ENCODE assay signal across 18 cellular contexts in genomic region chr12:19454837-19455236, GRCh38. TPM values are rescaled to one million over a fixed set of nuclear protein-coding genes. Genes with fewer than 3 reads are reported as not detected.
DNase-seq lines count a peak whose midpoint lies in the region; ATAC-seq and TF ChIP-seq lines count a peak whose summit lies in the region.
"Had no signal": no experiment of that assay in that cellular context is flagged by ENCODE, and none has a peak within 500 bp of the region (broad histone marks: within the 10 kb centered on the region; RNA-seq: fewer than 3 reads in every experiment).

No MANE protein-coding gene starts in this region.

- DNase-seq in activated naive CD8-positive, alpha-beta T cell treated with anti-CD3 and anti-CD28 coated beads for 36 hours: no peak
- DNase-seq in OCI-M1 (lab: John Stamatoyannopoulos, UW): peak; percentile 57
- DNase-seq in erythroblast (lab: John Stamatoyannopoulos, UW): peak; percentile 5 to 8
- DNase-seq in type B pancreatic cell (ENCODE audit: extremely low spot score, unreplicated experiment): no peak
- DNase-seq in upper lobe of right lung: no peak
- DNase-seq: 8988T; CD8-positive, alpha-beta memory T cell; COR-L47; DMS 273 treated with DMSO at 0.1 percent for 48 hours; HCEC 1CT; HFFc6; IMR-90 had no signal

- intact Hi-C loops in upper lobe of right lung (cut with DNase I): no loop called here

- H3K27ac Mint-ChIP-seq in activated naive CD8-positive, alpha-beta T cell: peak overlapping the region; percentile 28
- H3K27ac Mint-ChIP-seq in activated naive CD8-positive, alpha-beta T cell treated with anti-CD3 and anti-CD28 coated beads for 36 hours: no peak overlapping the region
- no peak overlapping the region for H3K27ac Mint-ChIP-seq in type B pancreatic cell
- H3K27ac Mint-ChIP-seq: HFFc6 had no signal

- H3K36me3 ChIP-seq in upper lobe of right lung: no peaks in the 10 kb centered on the region

- ATAC-seq in upper lobe of right lung (no peak), GM21717 (IDR thresholded peaks at IDR 0.05; ENCODE audit: unreplicated experiment) (no peak)
- ATAC-seq: GM23338 had no signal

- no peak overlapping the region for H3K27ac ChIP-seq in upper lobe of right lung
- H3K27ac ChIP-seq: BLaER1, HL-60 had no signal

- no peaks in the 10 kb centered on the region for H3K27me3 ChIP-seq in upper lobe of right lung
- H3K27me3 ChIP-seq: BLaER1 had no signal

- H3K27me3 Mint-ChIP-seq in activated naive CD8-positive, alpha-beta T cell: no peaks in the 10 kb centered on the region
- no peaks in the 10 kb centered on the region for H3K27me3 Mint-ChIP-seq in activated naive CD8-positive, alpha-beta T cell treated with anti-CD3 and anti-CD28 coated beads for 36 hours
- no peaks in the 10 kb centered on the region for H3K27me3 Mint-ChIP-seq in type B pancreatic cell
- H3K27me3 Mint-ChIP-seq: CD8-positive, alpha-beta memory T cell had no signal

- no peak overlapping the region for H3K4me3 Mint-ChIP-seq in activated naive CD8-positive, alpha-beta T cell
- H3K4me3 Mint-ChIP-seq in activated naive CD8-positive, alpha-beta T cell treated with anti-CD3 and anti-CD28 coated beads for 36 hours: no peak overlapping the region
- H3K4me3 Mint-ChIP-seq in type B pancreatic cell: no peak overlapping the region
- H3K4me3 Mint-ChIP-seq: CD14-positive monocyte, GM23338, HFFc6 had no signal

- TF ChIP-seq CTCF in type B pancreatic cell (conservative IDR thresholded peaks at IDR 0.05): no peak
- no peak for TF ChIP-seq CTCF in upper lobe of right lung (IDR thresholded peaks at IDR 0.05)

- H3K4me1 ChIP-seq in upper lobe of right lung: peaks cover 15% of the 10 kb centered on the region
- H3K4me1 ChIP-seq: BLaER1 had no signal

- no peak for TF ChIP-seq POLR2A in erythroblast (IDR thresholded peaks at IDR 0.05; ENCODE audit: low read length)

- no peaks in the 10 kb centered on the region for H3K9me3 Mint-ChIP-seq in activated naive CD8-positive, alpha-beta T cell (ENCODE audit: low read depth)
- H3K9me3 Mint-ChIP-seq in activated naive CD8-positive, alpha-beta T cell treated with anti-CD3 and anti-CD28 coated beads for 36 hours: no peaks in the 10 kb centered on the region
- H3K9me3 Mint-ChIP-seq in type B pancreatic cell: peaks cover 10% of the 10 kb centered on the region
- H3K9me3 Mint-ChIP-seq: CD8-positive, alpha-beta memory T cell; GM23338; HFFc6 had no signal

- H3K36me3 Mint-ChIP-seq in activated naive CD8-positive, alpha-beta T cell: peaks cover 15% of the 10 kb centered on the region
- peaks cover 54% of the 10 kb centered on the region for H3K36me3 Mint-ChIP-seq in activated naive CD8-positive, alpha-beta T cell treated with anti-CD3 and anti-CD28 coated beads for 36 hours
- H3K36me3 Mint-ChIP-seq in type B pancreatic cell: peaks cover 51% of the 10 kb centered on the region

- H3K9me3 ChIP-seq in upper lobe of right lung: no peaks in the 10 kb centered on the region

- no peak overlapping the region for H3K4me3 ChIP-seq in upper lobe of right lung
- H3K4me3 ChIP-seq: BLaER1, GM23338 had no signal

- peaks cover 80% of the 10 kb centered on the region for H3K4me1 Mint-ChIP-seq in activated naive CD8-positive, alpha-beta T cell (ENCODE audit: low read depth)
- peaks cover 69% of the 10 kb centered on the region for H3K4me1 Mint-ChIP-seq in activated naive CD8-positive, alpha-beta T cell treated with anti-CD3 and anti-CD28 coated beads for 36 hours
- no peaks in the 10 kb centered on the region for H3K4me1 Mint-ChIP-seq in type B pancreatic cell (ENCODE audit: unreplicated experiment)

RNA-seq across cellular contexts. Expression of gene AEBP2, which starts 15.5 kb away (rescaled TPM):
- 10 to 100 TPM; 60.3 to 60.7 TPM for total RNA-seq in activated naive CD8-positive, alpha-beta T cell treated with anti-CD3 and anti-CD28 coated beads for 36 hours
- 45.8 and 83.5 TPM in 2 replicates for total RNA-seq in type B pancreatic cell (ENCODE audit: low replicate concordance)
- total RNA-seq in upper lobe of right lung: 40.1 TPM

Comparison
In these comparisons a context has a peak if more than half of its experiments do, and no peak if none do; other contexts are left out.
1. DNase-seq: peak in OCI-M1 (single experiment) and erythroblast (2 of 2); none in activated naive CD8-positive, alpha-beta T cell treated with anti-CD3 and anti-CD28 coated beads for 36 hours (single experiment), type B pancreatic cell (single experiment) and upper lobe of right lung (single experiment).